Comparison of ENCODE assay signal across 8 cellular contexts in the genomic region with DNA sequence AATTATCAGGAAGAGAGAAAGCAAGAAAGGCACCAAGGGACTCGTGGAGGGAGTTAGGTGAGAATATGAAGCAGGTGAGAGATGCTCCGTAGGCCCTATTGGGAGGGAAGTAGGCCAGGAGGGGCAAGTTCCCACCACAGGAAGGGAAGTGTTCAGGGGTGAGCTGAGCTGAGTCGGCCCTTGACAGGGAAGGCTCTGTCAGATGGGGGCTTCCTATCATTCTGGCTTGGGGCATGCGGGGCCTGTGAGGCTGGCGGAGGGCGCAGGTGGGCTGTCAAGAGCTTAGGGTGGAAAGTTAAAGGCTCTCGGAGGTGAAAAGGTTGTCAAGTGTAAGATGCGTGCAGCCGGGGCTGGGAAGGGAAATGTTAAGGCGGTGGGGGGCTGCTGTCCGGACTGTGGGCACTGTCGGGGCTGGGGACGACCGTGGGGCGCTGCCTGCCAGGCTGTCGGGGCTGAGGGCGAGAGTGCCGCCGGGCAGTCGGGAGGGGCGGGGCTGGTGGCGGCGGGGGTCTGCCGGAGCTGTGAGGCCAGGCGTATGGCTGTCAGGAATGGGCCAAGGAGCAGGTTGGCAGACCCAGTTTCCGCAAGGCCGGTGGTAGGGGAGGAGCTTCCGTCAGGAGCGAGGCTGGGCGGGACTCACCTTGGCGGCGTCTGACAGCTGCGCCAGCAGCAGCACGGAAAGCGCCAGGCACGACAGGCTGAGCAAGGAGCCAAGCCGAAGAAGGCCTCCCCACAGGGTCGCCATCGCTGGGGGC. TPM values are rescaled to one million over a fixed set of nuclear protein-coding genes. Genes with fewer than 3 reads are reported as not detected.
DNase-seq lines count a peak whose midpoint lies in the region; ATAC-seq, FAIRE-seq and TF ChIP-seq lines count a peak whose summit lies in the region.

No MANE protein-coding gene starts in this region.

- no peaks in the 10 kb centered on the region for H3K27me3 Mint-ChIP-seq in activated naive CD8-positive, alpha-beta T cell

- peaks cover 3% of the 10 kb centered on the region for H3K36me3 Mint-ChIP-seq in activated naive CD8-positive, alpha-beta T cell

- peaks cover 36% of the 10 kb centered on the region for H3K4me1 Mint-ChIP-seq in activated naive CD8-positive, alpha-beta T cell (ENCODE audit: low read depth)

- TF ChIP-seq POLR2A in H54 (IDR thresholded peaks at IDR 0.05; ENCODE audit: low read depth, low read length): no peak; the same call in 1 of the 2 replicates

- no peaks in the 10 kb centered on the region for H3K9me3 ChIP-seq in SK-N-MC (ENCODE audit: low read depth, low read length)

- DNase-seq in ELF-1 (ENCODE audit: low read depth, low spot score): peak; percentile 90
- peak; percentile 93 for DNase-seq in H54 (ENCODE audit: insufficient read length, low spot score)
- peak; percentile 79 for DNase-seq in LoVo (ENCODE audit: low spot score)
- no peak for DNase-seq in SK-N-MC (ENCODE audit: low read depth, low spot score)
- DNase-seq in Right ventricle myocardium superior: peak; percentile 87
- DNase-seq in posterior vena cava (ENCODE audit: low spot score): peak; percentile 92

- FAIRE-seq in H54 (lab: Jason Lieb, UNC): no peak

- ATAC-seq in Right ventricle myocardium superior (ENCODE audit: poor library complexity): peak; percentile 78

- no peaks in the 10 kb centered on the region for H3K4me1 ChIP-seq in urinary bladder (ENCODE audit: insufficient read depth)

- H3K27ac ChIP-seq in SK-N-MC (no peak overlapping the region), urinary bladder (ENCODE audit: low read depth) (peak overlapping the region; percentile 94)

- WGBS in urinary bladder: 2% methylated on average over 39 of the region's 39 CpGs

- H3K36me3 ChIP-seq in SK-N-MC (ENCODE audit: insufficient read depth, low read length): no peaks in the 10 kb centered on the region
- no peaks in the 10 kb centered on the region for H3K36me3 ChIP-seq in urinary bladder (ENCODE audit: insufficient read depth)

- H3K4me3 ChIP-seq in SK-N-MC: peak overlapping the region; percentile 87
- H3K4me3 ChIP-seq in urinary bladder (ENCODE audit: low read depth, low read length): peak overlapping the region; percentile 85

- H3K9me3 Mint-ChIP-seq in activated naive CD8-positive, alpha-beta T cell (ENCODE audit: low read depth): no peaks in the 10 kb centered on the region

- peak overlapping the region; percentile 99 for H3K4me3 Mint-ChIP-seq in activated naive CD8-positive, alpha-beta T cell

- H3K27ac Mint-ChIP-seq in activated naive CD8-positive, alpha-beta T cell: peak overlapping the region; percentile 93

- intact Hi-C loops in Right ventricle myocardium superior (cut with DNase I) (loop anchor here (10.0 kb wide), 1 partner anchor 149 kb away; a partner anchor contains a TSS), posterior vena cava (cut with DNase I) (no loop called here)

- H3K9ac ChIP-seq in SK-N-MC (ENCODE audit: insufficient read length): peak overlapping the region; percentile 79

RNA-seq across cellular contexts. Expression of a gene that starts 0.5 kb away (rescaled TPM):
- total RNA-seq in Right ventricle myocardium superior (39.7 TPM), posterior vena cava (10 to 100 TPM; 20.6 to 26.1 TPM), urinary bladder (30.0 TPM)
- polyA plus RNA-seq in urinary bladder: 27.3 TPM

RNA-seq across cellular contexts. Expression of a gene that starts 20.9 kb away (rescaled TPM):
- total RNA-seq in Right ventricle myocardium superior (not detected), posterior vena cava (not detected), urinary bladder (not detected)
- not detected for polyA plus RNA-seq in urinary bladder

RNA-seq across cellular contexts. Expression of a gene that starts 31.0 kb away (rescaled TPM):
- not detected for total RNA-seq in Right ventricle myocardium superior
- not detected for total RNA-seq in posterior vena cava
- not detected for total RNA-seq in urinary bladder
- not detected for polyA plus RNA-seq in urinary bladder

RNA-seq across cellular contexts. Expression of a gene that starts 40.1 kb away (rescaled TPM):
- total RNA-seq in Right ventricle myocardium superior: 1.0 TPM
- 1 to 10 TPM; 3.1 to 6.0 TPM for total RNA-seq in posterior vena cava
- 3.1 TPM for total RNA-seq in urinary bladder
- 2.1 TPM for polyA plus RNA-seq in urinary bladder

RNA-seq across cellular contexts. Expression of a gene that starts 52.8 kb away (rescaled TPM):
- total RNA-seq in Right ventricle myocardium superior (26.8 TPM), posterior vena cava (10 to 100 TPM; 15.4 to 19.1 TPM), urinary bladder (18.7 TPM)
- 30.7 TPM for polyA plus RNA-seq in urinary bladder
